Comparison of ENCODE assay signal across 8 cellular contexts in the genomic region with DNA sequence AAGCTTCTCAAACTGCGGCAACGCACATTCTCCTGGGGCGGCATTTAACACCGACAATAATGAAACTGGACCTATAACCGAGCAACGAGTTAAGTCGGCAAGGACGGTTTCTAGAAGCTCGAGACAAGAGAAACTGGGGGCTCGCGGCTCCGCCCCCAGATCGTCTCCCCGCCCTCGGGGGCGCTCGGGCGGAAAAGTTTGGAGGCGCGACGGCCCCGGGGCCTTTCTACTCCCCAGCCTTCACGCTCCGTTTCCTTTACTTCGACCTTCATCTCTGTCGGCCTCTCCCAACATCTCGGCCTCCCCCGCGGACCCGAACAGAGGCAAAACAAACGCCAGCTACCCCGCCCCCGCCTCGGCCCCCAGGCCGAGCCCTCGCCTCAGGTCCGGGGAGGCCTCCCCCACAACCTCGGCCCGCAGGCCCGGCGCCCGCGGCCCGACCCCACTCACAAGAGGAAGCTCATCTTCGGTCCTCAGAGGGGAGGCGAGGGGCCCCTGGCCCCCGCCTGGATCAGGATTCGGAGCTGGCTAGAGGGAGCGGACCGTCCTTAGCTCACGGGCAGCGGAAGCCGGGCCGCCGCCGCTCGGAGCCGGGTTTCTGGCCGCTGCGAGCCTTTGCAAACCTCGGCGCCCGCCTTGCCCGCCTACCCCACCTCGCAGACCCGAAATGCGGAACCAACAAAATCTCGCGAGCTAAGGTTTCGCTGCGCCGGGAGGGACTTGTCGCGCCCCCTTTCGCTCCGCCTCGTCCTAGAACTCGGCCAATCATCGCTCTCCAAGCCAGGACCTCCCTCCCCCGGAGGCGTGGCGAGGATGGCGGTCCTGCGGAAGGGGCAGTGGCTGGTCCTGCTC. TPM values are rescaled to one million over a fixed set of nuclear protein-coding genes. Genes with fewer than 3 reads are reported as not detected.
A peak's percentile ranks its signal among the peaks of the same experiment; 100 is the strongest.
DNase-seq lines count a peak whose midpoint lies in the region; ATAC-seq lines count a peak whose summit lies in the region.

A gene (minus strand): TSS at position 669 of the 852 bp plus-strand sequence. CDS start 205 bp downstream, at position 464.

- H3K36me3 Mint-ChIP-seq in activated naive CD4-positive, alpha-beta T cell treated with anti-CD3 and anti-CD28 coated beads, Interleukin-2, amount 50 U/mL, for 72 hours, result peaks cover 6 to 23% of the 10 kb centered on the region in 2 donors

- H3K27ac ChIP-seq in temporal lobe (ENCODE audit: low read depth, low read length), result peak within 1 kb of the TSS; percentile 78

- peak within 1 kb of the TSS; percentile 85 to 87 for H3K27ac Mint-ChIP-seq in activated naive CD4-positive, alpha-beta T cell treated with anti-CD3 and anti-CD28 coated beads, Interleukin-2, amount 50 U/mL, for 72 hours

- H3K9me3 Mint-ChIP-seq in activated naive CD4-positive, alpha-beta T cell treated with anti-CD3 and anti-CD28 coated beads, Interleukin-2, amount 50 U/mL, for 72 hours, result no peaks in the 10 kb centered on the region

- peak; percentile 86 for ATAC-seq in HG02610 (IDR thresholded peaks at IDR 0.05; ENCODE audit: unreplicated experiment)
- ATAC-seq in activated naive CD4-positive, alpha-beta T cell treated with anti-CD3 and anti-CD28 coated beads, Interleukin-2, amount 50 U/mL, for 72 hours, result peak; percentile 95 to 97

- peak within 1 kb of the TSS; percentile 83 for H3K4me3 ChIP-seq in GM08714 (ENCODE audit: low read length)

- peak; percentile 97 for DNase-seq in NCI-H1092 treated with DMSO at 0.1 percent for 48 hours (lab: John Stamatoyannopoulos, UW)
- DNase-seq in SKM-1 (lab: John Stamatoyannopoulos, UW; ENCODE audit: unreplicated experiment), result peak; percentile 94
- peak; percentile 98 for DNase-seq in activated naive CD4-positive, alpha-beta T cell treated with anti-CD3 and anti-CD28 coated beads, Interleukin-2, amount 50 U/mL, for 72 hours (ENCODE audit: low spot score in 2 of 2)
- DNase-seq in globus pallidus (ENCODE audit: low spot score), result peak; percentile 98
- peak; percentile 98 for DNase-seq in occipital lobe (lab: John Stamatoyannopoulos, UW)

RNA-seq across cellular contexts. Expression of the gene that starts here (rescaled TPM):
- 100 to 1,000 TPM; 151 to 173 TPM for total RNA-seq in activated naive CD4-positive, alpha-beta T cell treated with anti-CD3 and anti-CD28 coated beads, Interleukin-2, amount 50 U/mL, for 72 hours
- total RNA-seq in occipital lobe (52.6 TPM), temporal lobe (26.8 TPM)

Comparison
In these comparisons a context has a peak if more than half of its experiments do, and no peak if none do; other contexts are left out.
1. Peak in every context shown above with its lines: DNase-seq, ATAC-seq, H3K4me3 ChIP-seq and H3K27ac ChIP-seq.